In genomic region chr5:68239485-68239884, GRCh38 we compare ENCODE assay signal across 1 cellular context.
TF ChIP-seq lines count a peak whose summit lies in the region.

No MANE protein-coding gene starts in this region.

TF ChIP-seq in HepG2, 621 proteins besides CTCF, POLR2A, EP300 and RAD21 (continued from another document and continues in another):
- TF ChIP-seq ZNF142 (CRISPR knock-in tag; IDR thresholded peaks at IDR 0.05) = no peak
- peak; percentile 65; the same call in 1 of the 2 replicates for TF ChIP-seq MYPOP (CRISPR knock-in tag; IDR thresholded peaks at IDR 0.05)
- no peak for TF ChIP-seq ZNF501 (CRISPR knock-in tag; IDR thresholded peaks at IDR 0.05)
- no peak for TF ChIP-seq ZNF296 (CRISPR knock-in tag; conservative IDR thresholded peaks at IDR 0.05)
- TF ChIP-seq RFXANK (CRISPR knock-in tag; IDR thresholded peaks at IDR 0.05) = no peak
- peak; percentile 87 for TF ChIP-seq ZMYM3 (CRISPR knock-in tag; IDR thresholded peaks at IDR 0.05)
- no peak for TF ChIP-seq CERS6 (CRISPR knock-in tag; IDR thresholded peaks at IDR 0.05)
- peak; percentile 26; the same call in 1 of the 2 replicates for TF ChIP-seq ZNF24 (IDR thresholded peaks at IDR 0.05)
- peak; percentile 49; the same call in 1 of the 2 replicates for TF ChIP-seq SIN3A (IDR thresholded peaks at IDR 0.05; ENCODE audit: borderline replicate concordance, low read depth, low read length)
- no peak; the same call in 1 of the 2 replicates for TF ChIP-seq ZBTB34 (CRISPR knock-in tag; IDR thresholded peaks at IDR 0.05)
- TF ChIP-seq SSRP1 (CRISPR knock-in tag; IDR thresholded peaks at IDR 0.05) = peak; percentile 86; the same call in 1 of the 2 replicates
- no peak for TF ChIP-seq MAF1 (CRISPR knock-in tag; IDR thresholded peaks at IDR 0.05; ENCODE audit: borderline replicate concordance)
- no peak for TF ChIP-seq GABPA (IDR thresholded peaks at IDR 0.05; ENCODE audit: low read depth, low read length)
- peak; percentile 68 for TF ChIP-seq GABPA (CRISPR knock-in tag; IDR thresholded peaks at IDR 0.05; ENCODE audit: low read depth)
- TF ChIP-seq IRF9 (CRISPR knock-in tag; IDR thresholded peaks at IDR 0.05; ENCODE audit: borderline replicate concordance) = peak; percentile 48; the same call in 1 of the 2 replicates
- TF ChIP-seq CHCHD3 (CRISPR knock-in tag; IDR thresholded peaks at IDR 0.05) = no peak
- TF ChIP-seq ZBTB33 (CRISPR knock-in tag; IDR thresholded peaks at IDR 0.05) = peak; percentile 70
- TF ChIP-seq KLF9 (CRISPR knock-in tag; IDR thresholded peaks at IDR 0.05; ENCODE audit: low read depth) = no peak
- TF ChIP-seq ZNF639 (CRISPR knock-in tag; conservative IDR thresholded peaks at IDR 0.05) = no peak
- TF ChIP-seq CEBPB (IDR thresholded peaks at IDR 0.05; ENCODE audit: borderline replicate concordance, low read depth, low read length) = peak; percentile 96
- no peak for TF ChIP-seq SETDB1 (CRISPR knock-in tag; IDR thresholded peaks at IDR 0.05; ENCODE audit: borderline replicate concordance)
- peak; percentile 67; the same call in 1 of the 2 replicates for TF ChIP-seq ZMAT3 (CRISPR knock-in tag; conservative IDR thresholded peaks at IDR 0.05)
- no peak for TF ChIP-seq THAP8 (CRISPR knock-in tag; IDR thresholded peaks at IDR 0.05; ENCODE audit: borderline replicate concordance)
- TF ChIP-seq MYNN (CRISPR knock-in tag; IDR thresholded peaks at IDR 0.05; ENCODE audit: low read depth) = no peak
- no peak for TF ChIP-seq GATA4 (IDR thresholded peaks at IDR 0.05; ENCODE audit: borderline replicate concordance, low read depth)
- TF ChIP-seq DBP (CRISPR knock-in tag; IDR thresholded peaks at IDR 0.05; ENCODE audit: not compliant biosample characterization) = no peak
- TF ChIP-seq REXO4 (CRISPR knock-in tag; IDR thresholded peaks at IDR 0.05; ENCODE audit: borderline replicate concordance) = no peak
- no peak for TF ChIP-seq BCL3 (CRISPR knock-in tag; IDR thresholded peaks at IDR 0.05)
- no peak for TF ChIP-seq TCF12 (IDR thresholded peaks at IDR 0.05)
- TF ChIP-seq TCF12 (CRISPR knock-in tag; IDR thresholded peaks at IDR 0.05) = peak; percentile 69; the same call in 1 of the 2 replicates
- peak; percentile 67; the same call in 1 of the 2 replicates for TF ChIP-seq TFAP4 (IDR thresholded peaks at IDR 0.05; ENCODE audit: borderline replicate concordance, low read depth)
- peak; percentile 73 for TF ChIP-seq GATAD1 (CRISPR knock-in tag; IDR thresholded peaks at IDR 0.05)
- no peak for TF ChIP-seq PREB (CRISPR knock-in tag; IDR thresholded peaks at IDR 0.05)
- TF ChIP-seq ZNF280D (CRISPR knock-in tag; IDR thresholded peaks at IDR 0.05) = peak; percentile 87; the same call in 1 of the 2 replicates
